8 cellular contexts compared by ENCODE assay signal in the genomic region with DNA sequence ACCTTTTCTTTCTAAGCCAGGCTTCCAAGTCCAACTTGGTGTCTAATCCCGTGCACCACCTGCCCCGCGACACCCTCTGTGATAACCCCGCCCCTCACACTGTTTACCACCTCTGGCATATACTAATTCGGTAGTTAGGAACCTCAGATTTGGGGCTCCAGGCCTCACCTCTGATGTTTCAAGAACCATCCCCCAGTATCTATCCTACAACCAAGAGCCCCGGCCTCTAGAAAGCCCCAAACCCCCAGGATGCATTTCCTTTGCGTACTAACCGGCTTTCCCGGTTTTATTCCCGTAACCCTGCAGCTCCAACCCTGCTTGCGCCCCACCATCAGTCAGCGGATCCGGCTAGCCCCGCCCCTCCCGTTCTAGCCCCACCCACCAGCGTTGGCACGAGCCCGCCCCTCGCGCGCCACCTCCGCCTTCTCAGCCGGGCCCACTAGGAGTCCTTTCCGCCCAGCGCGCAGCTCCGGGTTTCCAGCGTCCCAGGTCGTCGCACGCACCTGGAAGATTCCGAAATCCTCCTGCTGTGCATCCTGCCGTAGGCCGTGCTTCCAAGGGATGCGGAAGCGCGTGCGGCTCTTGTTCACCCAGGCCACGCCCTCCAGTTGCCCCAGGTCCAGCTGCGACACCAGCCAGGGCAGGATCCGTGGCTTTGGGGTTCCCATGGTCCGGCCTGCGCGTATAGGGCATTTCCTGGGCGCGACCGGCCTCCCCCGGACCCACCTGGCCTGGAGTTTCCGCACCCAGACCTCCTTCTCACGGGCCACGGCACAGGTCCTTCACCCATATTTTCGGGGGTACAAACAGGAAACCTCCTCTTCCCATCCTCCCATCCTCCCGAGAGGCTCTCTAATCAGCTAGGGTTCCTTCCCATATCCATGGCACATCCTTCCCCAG. TPM values are rescaled to one million over a fixed set of nuclear protein-coding genes. Genes with fewer than 3 reads are reported as not detected.
DNase-seq lines count a peak whose midpoint lies in the region; TF ChIP-seq lines count a peak whose summit lies in the region.

No MANE protein-coding gene starts in this region.

- TF ChIP-seq POLR2A in GM18951 (IDR thresholded peaks at IDR 0.05; ENCODE audit: extremely low read depth, insufficient read depth, insufficient read length), result peak; percentile 74

- H3K4me3 ChIP-seq in neuron (ENCODE audit: low read length), result peak overlapping the region; percentile 65

- H3K9me3 ChIP-seq in neuron (ENCODE audit: low read length), result peaks cover 4% of the 10 kb centered on the region

- peaks cover 34% of the 10 kb centered on the region for H3K36me3 ChIP-seq in neuron (ENCODE audit: insufficient read depth, low read length)

- peak overlapping the region; percentile 95 for H3K27ac ChIP-seq in 22Rv1

- DNase-seq in M059J (ENCODE audit: low read depth), result peak; percentile 96
- DNase-seq in SHP77 (lab: John Stamatoyannopoulos, UW), result peak; percentile 56 to 75
- peak; percentile 89 for DNase-seq in activated gamma-delta T cell treated with anti-CD3 and anti-CD28 coated beads, Interleukin-2, amount 50 U/mL, for 16 hours (ENCODE audit: low read depth)
- DNase-seq in foreskin melanocyte, result peak; percentile 67
- peak; percentile 61 for DNase-seq in stromal cell of bone marrow (ENCODE audit: low read depth)

- peak; percentile 14 for TF ChIP-seq CTCF in 22Rv1 (IDR thresholded peaks at IDR 0.05)

- no peaks in the 10 kb centered on the region for H3K27me3 ChIP-seq in neuron (ENCODE audit: insufficient read depth, low read length)

- H3K4me1 ChIP-seq in neuron (ENCODE audit: insufficient read depth, low read length), result peaks cover 14% of the 10 kb centered on the region

- in situ Hi-C loops in GM18951 (cut with MboI; ENCODE audit: low sequenced_read_pairs, unreplicated experiment), result no loop called here

- H2AFZ ChIP-seq in neuron (ENCODE audit: low read depth, low read length), result no peak overlapping the region

RNA-seq across cellular contexts. Expression of a gene that starts 1.2 kb away (rescaled TPM):
- total RNA-seq in M059J (2014; rRNA removed; shearing (Covaris generic)), result 146 and 186 TPM in 2 replicates

RNA-seq across cellular contexts. Expression of a gene that starts 1.3 kb away (rescaled TPM):
- total RNA-seq in M059J (2014; rRNA removed; shearing (Covaris generic)), result 6.3 and 14.1 TPM in 2 replicates

RNA-seq across cellular contexts. Expression of a gene that starts 12.7 kb away (rescaled TPM):
- total RNA-seq in M059J (2014; rRNA removed; shearing (Covaris generic)), result 208 and 209 TPM in 2 replicates

RNA-seq across cellular contexts. Expression of a gene that starts 22.4 kb away (rescaled TPM):
- 9.9 and 26.5 TPM in 2 replicates for total RNA-seq in M059J (2014; rRNA removed; shearing (Covaris generic))

RNA-seq across cellular contexts. Expression of a gene that starts 24.5 kb away (rescaled TPM):
- 28.9 and 43.3 TPM in 2 replicates for total RNA-seq in M059J (2014; rRNA removed; shearing (Covaris generic))

Comparison
In these comparisons a context has a peak if more than half of its experiments do, and no peak if none do; other contexts are left out.
1. Peak in every context shown above with its lines: DNase-seq, H3K4me3 ChIP-seq and H3K27ac ChIP-seq.